Comparison of ENCODE assay signal across 8 cellular contexts in genomic region chr17:47650525-47651522, GRCh38. TPM values are rescaled to one million over a fixed set of nuclear protein-coding genes. Genes with fewer than 3 reads are reported as not detected.
A peak's percentile ranks its signal among the peaks of the same experiment; 100 is the strongest.
DNase-seq lines count a peak whose midpoint lies in the region; ATAC-seq and TF ChIP-seq lines count a peak whose summit lies in the region.

No MANE protein-coding gene starts in this region.

- peak overlapping the region; percentile 35 to 99 (median 85) for H3K27ac ChIP-seq in adrenal gland
- peak overlapping the region; percentile 86 to 98 (median 94) for H3K27ac ChIP-seq in heart right ventricle
- peak overlapping the region; percentile 93 to 99 (median 96) for H3K27ac ChIP-seq in transverse colon

- TF ChIP-seq POLR2A in adrenal gland (IDR thresholded peaks at IDR 0.05), result no peak
- TF ChIP-seq POLR2A in transverse colon (IDR thresholded peaks at IDR 0.05), result no peak

- peak; percentile 51 for ATAC-seq in HG02678 (IDR thresholded peaks at IDR 0.05; ENCODE audit: unreplicated experiment)
- peak; percentile 76 to 85 (median 79) for ATAC-seq in heart right ventricle

- H3K27me3 ChIP-seq in adrenal gland, result no peaks in the 10 kb centered on the region
- no peaks in the 10 kb centered on the region for H3K27me3 ChIP-seq in heart right ventricle
- no peaks in the 10 kb centered on the region for H3K27me3 ChIP-seq in transverse colon

- H3K9me3 ChIP-seq in adrenal gland (replicated peaks in 1 of 3) (no peaks in the 10 kb centered on the region), heart right ventricle (no peaks in the 10 kb centered on the region), transverse colon (no peaks in the 10 kb centered on the region)

- intact Hi-C loops in adrenal gland (cut with DNase I) (no loop called here), heart right ventricle (cut with DNase I) (no loop called here), transverse colon (cut with DNase I; ENCODE audit: low total_unique reads) (no loop called here)

- peak; percentile 67 for DNase-seq in NCI-H1417 treated with DMSO at 0.1 percent for 48 hours (lab: John Stamatoyannopoulos, UW)
- peak; percentile 97 for DNase-seq in SW480 (ENCODE audit: low spot score)
- DNase-seq in adrenal gland, result peak; percentile 95 to 98 (median 97)
- peak; percentile 97 for DNase-seq in heart right ventricle
- DNase-seq in pons (ENCODE audit: low spot score), result peak; percentile 94
- peak; percentile 96 for DNase-seq in transverse colon

- no peak for TF ChIP-seq CTCF in adrenal gland (IDR thresholded peaks at IDR 0.05)
- TF ChIP-seq CTCF in heart right ventricle (IDR thresholded peaks at IDR 0.05), result no peak
- TF ChIP-seq CTCF in transverse colon (IDR thresholded peaks at IDR 0.05), result peak in 1 of 5 experiments; percentile 8

- 1 to 2% (median 2%) methylated on average over 8 to 38 of the region's 39 CpGs for WGBS in adrenal gland, 4 donors
- WGBS in heart right ventricle, 2 donors, result 1 to 2% methylated on average over 30 to 38 of the region's 39 CpGs
- WGBS in transverse colon (ENCODE audit: low coverage in 1 of 2), 2 donors, result 3% methylated on average over 7 to 14 of the region's 39 CpGs

- TF ChIP-seq EP300 in transverse colon (IDR thresholded peaks at IDR 0.05; ENCODE audit: low read depth), result no peak

- peak overlapping the region; percentile 100 for H3K4me3 ChIP-seq in GM08714 (ENCODE audit: low read length)
- H3K4me3 ChIP-seq in adrenal gland, result peak overlapping the region in 2 of 4 donors; percentile 84 to 96
- H3K4me3 ChIP-seq in heart right ventricle, result peak overlapping the region; percentile 63 to 99 (median 88)
- peak overlapping the region; percentile 83 to 92 (median 90) for H3K4me3 ChIP-seq in transverse colon

- H3K36me3 ChIP-seq in adrenal gland (replicated peaks in 1 of 2) (peaks cover 0 to 44% of the 10 kb centered on the region in 2 donors), heart right ventricle (peaks cover 0 to 46% (median 18%) of the 10 kb centered on the region in 9 donors), transverse colon (peaks cover 0 to 32% (median 15%) of the 10 kb centered on the region in 4 donors)

- in situ Hi-C loops in transverse colon (cut with MboI; ENCODE audit: low pct_ligation_motif_present in 1 of 4, low pct_unique_long_range_greater_than_20kb in 1 of 4, low sequenced_read_pairs in 3 of 4), result no loop called here

- H3K4me1 ChIP-seq in adrenal gland (replicated peaks in 1 of 2) (peaks cover 22 to 62% of the 10 kb centered on the region in 2 donors), heart right ventricle (peaks cover 11 to 83% (median 52%) of the 10 kb centered on the region in 9 donors), transverse colon (peaks cover 22 to 57% (median 28%) of the 10 kb centered on the region in 4 donors)

RNA-seq across cellular contexts. Expression of gene KPNB1, which starts 1.1 kb away (rescaled TPM):
- total RNA-seq in adrenal gland (100 to 1,000 TPM; 159 to 352 (median 252) TPM), heart right ventricle (100 to 1,000 TPM; 167 to 236 (median 190) TPM), transverse colon (100 to 1,000 TPM in 3 of 4 donors, 10 to 100 TPM in 1; 39.2 to 176 (median 133) TPM)
- polyA plus RNA-seq in adrenal gland (100 to 1,000 TPM in 1 of 3 donors, 10 to 100 TPM in 2; 41.5 to 339 (median 45.3) TPM), heart right ventricle (10 to 100 TPM; 30.6 to 66.4 TPM)

RNA-seq across cellular contexts. Expression of gene TBKBP1, which starts 43.1 kb away (rescaled TPM):
- total RNA-seq in adrenal gland (10 to 100 TPM in 4 of 8 donors, 1 to 10 TPM in 4; 3.9 to 15.9 (median 11.5) TPM), heart right ventricle (10 to 100 TPM in 9 of 10 donors, 1 to 10 TPM in 1; 8.4 to 19.9 (median 12.6) TPM), transverse colon (1 to 10 TPM; 1.8 to 6.4 (median 4.4) TPM)
- polyA plus RNA-seq in adrenal gland (10 to 100 TPM in 2 of 3 donors, 1 to 10 TPM in 1; 5.7 to 63.9 (median 18.6) TPM), heart right ventricle (10 to 100 TPM in 1 of 2 donors, 1 to 10 TPM in 1; 9.9 to 27.9 TPM)
